In genomic region chr10:34759837-34760215, GRCh38 we compare ENCODE assay signal across 22 cellular contexts. TPM values are rescaled to one million over a fixed set of nuclear protein-coding genes. Genes with fewer than 3 reads are reported as not detected.
DNase-seq lines count a peak whose midpoint lies in the region; ATAC-seq, FAIRE-seq and TF ChIP-seq lines count a peak whose summit lies in the region.
"Had no signal": no experiment of that assay in that cellular context is flagged by ENCODE, and none has a peak within 500 bp of the region (broad histone marks: within the 10 kb centered on the region; RNA-seq: fewer than 3 reads in every experiment).

No MANE protein-coding gene starts in this region.

- H3K4me1 Mint-ChIP-seq in chondrocyte (ENCODE audit: low read depth) (peaks cover 51% of the 10 kb centered on the region), osteocyte (ENCODE audit: unreplicated experiment) (peaks cover 53% of the 10 kb centered on the region), nephron progenitor cell (peaks cover 44% of the 10 kb centered on the region)
- H3K4me1 Mint-ChIP-seq: IgD-negative memory B cell had no signal

- no peak for TF ChIP-seq EP300 in A549 (IDR thresholded peaks at IDR 0.05)

- FAIRE-seq in A549 (lab: Jason Lieb, UNC) = no peak

- POLR2A ChIA-PET in A549 (lab: Yijun Ruan, JAX) = no interaction called here
- POLR2A ChIA-PET in RWPE1 (lab: Yijun Ruan, JAX; ENCODE audit: low non-redundant PET) = no interaction called here

- DNase-seq in A549 (ENCODE audit: low read depth in 1 of 2, low spot score in 1 of 2) (no peak), RWPE1 (ENCODE audit: low spot score) (no peak), chondrocyte (ENCODE audit: low spot score) (no peak), osteocyte (ENCODE audit: extremely low spot score, unreplicated experiment) (no peak), nephron progenitor cell (no peak), NCI-H446 (lab: John Stamatoyannopoulos, UW) (no peak), HT-29 (ENCODE audit: low spot score) (no peak)
- DNase-seq: Caco-2; CD4-positive, alpha-beta T cell; DMS153; GDM1; H9; MG63; NCI-H1092 treated with DMSO at 0.1 percent for 48 hours; NCI-H146; NCI-H510A; NCI-H774; OCI-M1; SJCRH30 had no signal

- ATAC-seq in A549 (no peak), GM18873 (IDR thresholded peaks at IDR 0.05; ENCODE audit: low FRiP score, unreplicated experiment) (no peak)

- H3K9me3 Mint-ChIP-seq in chondrocyte (ENCODE audit: low read depth) (no peaks in the 10 kb centered on the region), osteocyte (ENCODE audit: unreplicated experiment) (no peaks in the 10 kb centered on the region), nephron progenitor cell (peaks cover 5% of the 10 kb centered on the region)
- H3K9me3 Mint-ChIP-seq: CD4-positive, alpha-beta T cell; H9 had no signal

- no peak overlapping the region for H3K4me3 ChIP-seq in A549
- H3K4me3 ChIP-seq: MG63, SJCRH30 had no signal

- no peaks in the 10 kb centered on the region for H3K9me3 ChIP-seq in A549
- H3K9me3 ChIP-seq: Caco-2, MG63, SJCRH30 had no signal

- no peak overlapping the region for H3K4me3 Mint-ChIP-seq in chondrocyte (ENCODE audit: unreplicated experiment)
- no peak overlapping the region for H3K4me3 Mint-ChIP-seq in osteocyte (ENCODE audit: unreplicated experiment)
- H3K4me3 Mint-ChIP-seq in nephron progenitor cell = no peak overlapping the region
- H3K4me3 Mint-ChIP-seq: CD4-positive, alpha-beta T cell; H9; IgD-negative memory B cell had no signal

- no peaks in the 10 kb centered on the region for H3K36me3 Mint-ChIP-seq in chondrocyte (ENCODE audit: low read depth)
- H3K36me3 Mint-ChIP-seq in osteocyte (ENCODE audit: unreplicated experiment) = no peaks in the 10 kb centered on the region
- peaks cover 5% of the 10 kb centered on the region for H3K36me3 Mint-ChIP-seq in nephron progenitor cell (ENCODE audit: low read depth)
- H3K36me3 Mint-ChIP-seq: IgD-negative memory B cell had no signal

- H3K4me1 ChIP-seq in A549 = peaks cover 80% of the 10 kb centered on the region

- H3K27ac Mint-ChIP-seq in chondrocyte (ENCODE audit: unreplicated experiment) (peak overlapping the region; percentile 9), osteocyte (ENCODE audit: unreplicated experiment) (peak overlapping the region; percentile 78), nephron progenitor cell (no peak overlapping the region)
- H3K27ac Mint-ChIP-seq: CD4-positive, alpha-beta T cell; H9; IgD-negative memory B cell had no signal

- TF ChIP-seq RAD21 in A549 (conservative IDR thresholded peaks at IDR 0.05 in 1 of 2, IDR thresholded peaks at IDR 0.05 in 1 of 2) = no peak

- CTCF ChIA-PET in A549 (lab: Yijun Ruan, JAX) = interaction anchor here (2.1 kb wide), 1 partner anchor 36 kb away, joined by 8 read pairs; no protein-coding TSS in a partner anchor
- CTCF ChIA-PET in RWPE1 (lab: Yijun Ruan, JAX) = interaction anchor here (0.6 kb wide), 1 partner anchor 1797 kb away, joined by 4 read pairs; no protein-coding TSS in a partner anchor

- no peak for TF ChIP-seq POLR2A in A549 (IDR thresholded peaks at IDR 0.05; ENCODE audit: low read length)

- TF ChIP-seq CTCF in A549 (IDR thresholded peaks at IDR 0.05) = no peak
- TF ChIP-seq CTCF in RWPE1 (conservative IDR thresholded peaks at IDR 0.05; ENCODE audit: low read depth) = no peak
- TF ChIP-seq CTCF in chondrocyte (IDR thresholded peaks at IDR 0.05) = no peak
- TF ChIP-seq CTCF in osteocyte (IDR thresholded peaks at IDR 0.05) = no peak
- TF ChIP-seq CTCF in nephron progenitor cell (IDR thresholded peaks at IDR 0.05) = no peak

- H3K27me3 Mint-ChIP-seq in chondrocyte (ENCODE audit: low read depth) (no peaks in the 10 kb centered on the region), osteocyte (ENCODE audit: unreplicated experiment) (no peaks in the 10 kb centered on the region), nephron progenitor cell (ENCODE audit: low read depth, poor library complexity) (peaks cover 4% of the 10 kb centered on the region)
- H3K27me3 Mint-ChIP-seq: IgD-negative memory B cell had no signal

- 94% methylated on average over 6 of the region's 6 CpGs for WGBS in A549 (ENCODE audit: missing lambda C conversion rate)

- H3K27ac ChIP-seq in A549 = peak overlapping the region; percentile 64 to 75
- H3K27ac ChIP-seq in RWPE1 = peak overlapping the region; percentile 71
- H3K27ac ChIP-seq: HL-60, SJCRH30 had no signal

- H3K4me2 ChIP-seq in A549 = peak overlapping the region; percentile 59; the same call in 1 of the 3 replicates

TF ChIP-seq in A549, 52 proteins besides CTCF, POLR2A, EP300 and RAD21:
- TF ChIP-seq FOSB (CRISPR knock-in tag; IDR thresholded peaks at IDR 0.05) (no peak), FOXS1 (CRISPR knock-in tag; IDR thresholded peaks at IDR 0.05) (no peak), KDM5A (IDR thresholded peaks at IDR 0.05) (no peak), E2F6 (IDR thresholded peaks at IDR 0.05; ENCODE audit: borderline replicate concordance, low read depth) (no peak), POLR2AphosphoS2 (conservative IDR thresholded peaks at IDR 0.05; ENCODE audit: low read length) (no peak), GATA3 (IDR thresholded peaks at IDR 0.05; ENCODE audit: borderline replicate concordance) (no peak)

RNA-seq across cellular contexts. Expression of gene PARD3, which starts 55.3 kb away (rescaled TPM):
- polyA plus RNA-seq in A549 (2011; rRNA removed) = 182 and 200 TPM in 2 replicates
- 59.5 and 64.4 TPM in 2 replicates for polyA plus RNA-seq in A549 (2012; cell fraction: cytosol; rRNA removed)
- polyA plus RNA-seq in A549 (2012; cell fraction: nucleus; rRNA removed) = 31.6 and 49.8 TPM in 2 replicates
- polyA plus RNA-seq in A549 (2017; fragmentation: RNase III; extraction: RNeasy Plus Mini Kit Qiagen cat#74134 plus additional on column Dnase treatment) = 88.7 to 110 TPM (median 104 TPM) in 3 replicates
- polyA minus RNA-seq in A549 (2011; rRNA and poly(A)+ RNA removed) = 169 and 188 TPM in 2 replicates
- 25.2 to 26.5 TPM (median 26.0 TPM) in 3 replicates for total RNA-seq in chondrocyte
- 37.2 and 38.5 TPM in 2 replicates for total RNA-seq in osteocyte
- 24.3 and 29.1 TPM in 2 replicates for total RNA-seq in HT-29 (2014; rRNA removed; shearing (Covaris generic))
- polyA plus RNA-seq: IgD-negative memory B cell had no signal
